Comparison of ENCODE assay signal across 19 cellular contexts in the genomic region with DNA sequence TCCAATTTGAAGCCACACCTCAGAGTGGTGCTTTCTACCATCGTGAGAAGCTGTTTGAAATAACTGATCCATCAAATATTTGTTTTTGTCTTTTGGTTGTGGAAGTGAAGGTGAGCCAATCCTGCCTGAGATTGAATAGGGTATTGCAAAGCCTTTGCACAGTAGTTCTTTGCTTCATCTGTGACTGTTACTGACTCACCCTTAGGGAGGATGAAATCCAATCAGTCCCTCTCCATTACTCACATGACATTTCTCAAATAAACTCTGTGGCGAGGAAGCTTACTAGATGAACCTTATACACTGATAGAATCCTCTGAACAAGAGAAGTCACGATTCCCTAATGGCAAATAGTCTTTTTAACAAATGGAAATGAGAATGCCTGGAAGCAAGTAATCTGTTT. TPM values are rescaled to one million over a fixed set of nuclear protein-coding genes. Genes with fewer than 3 reads are reported as not detected.
DNase-seq lines count a peak whose midpoint lies in the region; ATAC-seq, FAIRE-seq and TF ChIP-seq lines count a peak whose summit lies in the region.
"Had no signal": no experiment of that assay in that cellular context is flagged by ENCODE, and none has a peak within 500 bp of the region (broad histone marks: within the 10 kb centered on the region; RNA-seq: fewer than 3 reads in every experiment).

No MANE protein-coding gene starts in this region.

- no peak for FAIRE-seq in HepG2 (lab: Jason Lieb, UNC)
- FAIRE-seq: A204.1, colon had no signal

- H3K36me3 ChIP-seq in HepG2 (replicated peaks in 1 of 2; ENCODE audit: control insufficient read depth in 1 of 2, insufficient read depth in 2 of 2, low read length in 2 of 2): no peaks in the 10 kb centered on the region
- H3K36me3 ChIP-seq in right lobe of liver: no peaks in the 10 kb centered on the region
- no peaks in the 10 kb centered on the region for H3K36me3 ChIP-seq in RWPE2 (ENCODE audit: low read depth)
- H3K36me3 ChIP-seq in CD8-positive, alpha-beta memory T cell (ENCODE audit: insufficient read depth, low read length): no peaks in the 10 kb centered on the region
- H3K36me3 ChIP-seq: neutrophil had no signal

- no peak overlapping the region for H2AFZ ChIP-seq in HepG2 (ENCODE audit: low read length)

- H3K27me3 Mint-ChIP-seq in CD8-positive, alpha-beta memory T cell: peaks cover 16 to 68% of the 10 kb centered on the region in 2 donors

- H3K79me2 ChIP-seq in HepG2 (ENCODE audit: insufficient read depth, low read length): no peaks in the 10 kb centered on the region

- intact Hi-C loops in HepG2 (cut with micrococcal nuclease; ENCODE audit: unreplicated experiment): no loop called here
- intact Hi-C loops in right lobe of liver (cut with DNase I): no loop called here

- ATAC-seq in HepG2 (no peak), right lobe of liver (no peak), RWPE2 (ENCODE audit: low read depth) (peak; percentile 96), GM21390 (IDR thresholded peaks at IDR 0.05; ENCODE audit: unreplicated experiment) (no peak)
- ATAC-seq: stimulated activated naive CD8-positive, alpha-beta T cell treated with anti-CD3 and anti-CD28 coated beads, Interleukin-15, amount 100 ng/mL, for 72 hours; T-cell had no signal

- TF ChIP-seq POLR2A in HepG2 (IDR thresholded peaks at IDR 0.05; ENCODE audit: insufficient read depth in 1 of 2, low read depth in 2 of 2, low read length in 2 of 2) (no peak), right lobe of liver (IDR thresholded peaks at IDR 0.05) (no peak)

- TF ChIP-seq RAD21 in HepG2 (CRISPR knock-in tag; IDR thresholded peaks at IDR 0.05): no peak

- DNase-seq in HepG2 (ENCODE audit: low spot score): peak; percentile 3
- no peak for DNase-seq in right lobe of liver
- DNase-seq in RWPE2 (ENCODE audit: low spot score): no peak
- peak; percentile 66 for DNase-seq in fibroblast of mammary gland (ENCODE audit: low read depth)
- no peak for DNase-seq in CD8-positive, alpha-beta memory T cell
- no peak for DNase-seq in NCI-H2196 (lab: John Stamatoyannopoulos, UW; ENCODE audit: unreplicated experiment)
- no peak for DNase-seq in NCI-H1930 (lab: John Stamatoyannopoulos, UW)
- DNase-seq: erythroblast; mesendoderm; NCI-H2171; stimulated activated naive CD8-positive, alpha-beta T cell treated with anti-CD3 and anti-CD28 coated beads, Interleukin-15, amount 100 ng/mL, for 72 hours; T-cell had no signal

- POLR2A ChIA-PET in HepG2 (lab: Yijun Ruan, JAX): no interaction called here
- POLR2A ChIA-PET in CD8-positive, alpha-beta memory T cell (lab: Charles Lee): no interaction called here

- H3K4me3 Mint-ChIP-seq in CD8-positive, alpha-beta memory T cell: no peak overlapping the region
- H3K4me3 Mint-ChIP-seq: activated naive CD8-positive, alpha-beta T cell; stimulated activated naive CD8-positive, alpha-beta T cell treated with anti-CD3 and anti-CD28 coated beads, Interleukin-15, amount 100 ng/mL, for 72 hours; T-cell had no signal

- H3K27ac Mint-ChIP-seq in CD8-positive, alpha-beta memory T cell: no peak overlapping the region
- H3K27ac Mint-ChIP-seq: activated naive CD8-positive, alpha-beta T cell; stimulated activated naive CD8-positive, alpha-beta T cell treated with anti-CD3 and anti-CD28 coated beads, Interleukin-15, amount 100 ng/mL, for 72 hours; T-cell had no signal

- H3K27ac ChIP-seq in HepG2 (ENCODE audit: extremely low read length, insufficient read depth, low read length) (no peak overlapping the region), right lobe of liver (no peak overlapping the region), RWPE2 (ENCODE audit: poor library complexity, severe bottlenecking) (no peak overlapping the region)
- no peak overlapping the region for H3K27ac ChIP-seq in CD8-positive, alpha-beta memory T cell (ENCODE audit: low read depth, low read length)
- H3K27ac ChIP-seq: HL-60, neutrophil had no signal

- H3K4me3 ChIP-seq in HepG2 (replicated peaks in 1 of 3; ENCODE audit: insufficient read depth in 1 of 3, low read depth in 2 of 3, low read length in 3 of 3): no peak overlapping the region
- no peak overlapping the region for H3K4me3 ChIP-seq in right lobe of liver
- H3K4me3 ChIP-seq in RWPE2 (ENCODE audit: severe bottlenecking): no peak overlapping the region
- no peak overlapping the region for H3K4me3 ChIP-seq in fibroblast of mammary gland (ENCODE audit: control insufficient read depth, low read depth, low read length)
- no peak overlapping the region for H3K4me3 ChIP-seq in CD8-positive, alpha-beta memory T cell (ENCODE audit: low read length)

- H3K9me3 Mint-ChIP-seq in CD8-positive, alpha-beta memory T cell: no peaks in the 10 kb centered on the region
- H3K9me3 Mint-ChIP-seq: stimulated activated naive CD8-positive, alpha-beta T cell treated with anti-CD3 and anti-CD28 coated beads, Interleukin-15, amount 100 ng/mL, for 72 hours; T-cell had no signal

- BruUV-seq in HepG2 (replicated peaks; lab: Mats Ljungman, UMichigan): no TSS peak

- no peaks in the 10 kb centered on the region for H4K20me1 ChIP-seq in HepG2 (ENCODE audit: insufficient read depth, low read length)

- in situ Hi-C loops in HepG2 (cut with HindIII; ENCODE audit: extremely low pct_ligation_motif_present, low pct_unique_long_range_greater_than_20kb): no loop called here

- no peak for TF ChIP-seq EP300 in HepG2 (IDR thresholded peaks at IDR 0.05; ENCODE audit: low read depth in 2 of 2, low read length in 2 of 2)
- TF ChIP-seq EP300 in HepG2 (CRISPR knock-in tag; IDR thresholded peaks at IDR 0.05; ENCODE audit: borderline replicate concordance): no peak

- 2% methylated on average over 3 of the region's 3 CpGs for WGBS in HepG2 (ENCODE audit: low lambda C conversion rate)
- WGBS in right lobe of liver (ENCODE audit: insufficient coverage, low coverage, low lambda C conversion rate, missing lambda C conversion rate): 23% methylated on average over 3 of the region's 3 CpGs

- 0 out of 5 replicates have a peak, but pooled peaks cover 0 to 4% of the 10 kb centered on the region in 2 experiments for H3K27me3 ChIP-seq in HepG2 (ENCODE audit: control insufficient read depth in 1 of 2, insufficient read depth in 2 of 2, low read length in 2 of 2)
- H3K27me3 ChIP-seq in right lobe of liver: no peaks in the 10 kb centered on the region
- H3K27me3 ChIP-seq in RWPE2 (ENCODE audit: insufficient read depth, poor library complexity, severe bottlenecking): peaks cover 5% of the 10 kb centered on the region
- peaks cover 10% of the 10 kb centered on the region for H3K27me3 ChIP-seq in CD8-positive, alpha-beta memory T cell (ENCODE audit: insufficient read depth, low read length, poor library complexity, severe bottlenecking)

- CTCF ChIA-PET in HepG2 (lab: Yijun Ruan, JAX; ENCODE audit: low intra/inter-chr PET ratio, low total read pairs): no interaction called here
- CTCF ChIA-PET in CD8-positive, alpha-beta memory T cell (lab: Charles Lee): no interaction called here

- H3K4me1 ChIP-seq in HepG2 (ENCODE audit: insufficient read depth, low read length): no peaks in the 10 kb centered on the region
- H3K4me1 ChIP-seq in right lobe of liver: no peaks in the 10 kb centered on the region
- H3K4me1 ChIP-seq in RWPE2 (ENCODE audit: insufficient read depth, poor library complexity, severe bottlenecking): peaks cover 6% of the 10 kb centered on the region
- H3K4me1 ChIP-seq in CD8-positive, alpha-beta memory T cell (ENCODE audit: insufficient read depth, low read length): no peaks in the 10 kb centered on the region

- H3K4me1 Mint-ChIP-seq in CD8-positive, alpha-beta memory T cell: no peaks in the 10 kb centered on the region
- H3K4me1 Mint-ChIP-seq: stimulated activated naive CD8-positive, alpha-beta T cell treated with anti-CD3 and anti-CD28 coated beads, Interleukin-15, amount 100 ng/mL, for 72 hours; T-cell had no signal

- no peak overlapping the region for H3K9ac ChIP-seq in HepG2 (ENCODE audit: insufficient read depth, low read depth, low read length)

- H3K36me3 Mint-ChIP-seq in CD8-positive, alpha-beta memory T cell: no peaks in the 10 kb centered on the region
- H3K36me3 Mint-ChIP-seq: activated naive CD8-positive, alpha-beta T cell; T-cell had no signal

- TF ChIP-seq CTCF in HepG2 (CRISPR knock-in tag; IDR thresholded peaks at IDR 0.05) (no peak), right lobe of liver (IDR thresholded peaks at IDR 0.05) (no peak), RWPE2 (IDR thresholded peaks at IDR 0.05; ENCODE audit: poor library complexity, severe bottlenecking) (no peak), fibroblast of mammary gland (conservative IDR thresholded peaks at IDR 0.05; ENCODE audit: control insufficient read depth, insufficient read depth, low read depth, low read length) (no peak)

- H3K9me3 ChIP-seq in HepG2 (ENCODE audit: low read length): no peaks in the 10 kb centered on the region
- no peaks in the 10 kb centered on the region for H3K9me3 ChIP-seq in right lobe of liver
- H3K9me3 ChIP-seq in RWPE2 (ENCODE audit: severe bottlenecking): no peaks in the 10 kb centered on the region
- no peaks in the 10 kb centered on the region for H3K9me3 ChIP-seq in CD8-positive, alpha-beta memory T cell (ENCODE audit: low read length)
- H3K9me3 ChIP-seq: neutrophil had no signal

- no peak overlapping the region for H3K4me2 ChIP-seq in HepG2 (ENCODE audit: low read depth, low read length)

RNA-seq across cellular contexts. Expression of a gene that starts 31.9 kb away (rescaled TPM):
- total RNA-seq in HepG2 (2016; rRNA removed; fragmentation: Illumina TruSeq; extraction: Trizol) (not detected in 2 replicates), right lobe of liver (not detected)
- total RNA-seq in HepG2 (2016; cell fraction: cytosol; rRNA removed; fragmentation: Illumina TruSeq; extraction: Trizol; ENCODE audit: low read depth): not detected in 2 replicates
- not detected in 2 replicates for total RNA-seq in HepG2 (2016; cell fraction: insoluble cytoplasmic fraction; rRNA removed; fragmentation: Illumina TruSeq; extraction: Trizol)
- not detected in 2 replicates for total RNA-seq in HepG2 (2016; cell fraction: membrane; rRNA removed; fragmentation: Illumina TruSeq; extraction: Trizol)
- not detected in 2 replicates for total RNA-seq in HepG2 (2016; cell fraction: nucleus; rRNA removed; fragmentation: Illumina TruSeq; extraction: Trizol)
- polyA plus RNA-seq in HepG2 (2011; rRNA removed): not detected in 2 replicates
- not detected in 2 replicates for polyA plus RNA-seq in HepG2 (2011; cell fraction: cytosol; rRNA removed)
- not detected in 2 replicates for polyA plus RNA-seq in HepG2 (2011; cell fraction: nucleus; rRNA removed)
- not detected in 2 replicates for polyA plus RNA-seq in HepG2 (2012)
- not detected in 2 replicates for polyA plus RNA-seq in HepG2 (2016; cell fraction: cytosol; fragmentation: Illumina TruSeq; extraction: Trizol; ENCODE audit: low read depth)
- polyA plus RNA-seq in HepG2 (2016; cell fraction: insoluble cytoplasmic fraction; fragmentation: Illumina TruSeq; extraction: Trizol; ENCODE audit: low read depth): not detected in 2 replicates
- not detected in 2 replicates for polyA plus RNA-seq in HepG2 (2016; cell fraction: membrane; fragmentation: Illumina TruSeq; extraction: Trizol; ENCODE audit: low read depth)
- not detected in 2 replicates for polyA plus RNA-seq in HepG2 (2016; cell fraction: nucleus; fragmentation: Illumina TruSeq; extraction: Trizol; ENCODE audit: insufficient read depth, low read depth)
- polyA minus RNA-seq in HepG2 (2011; rRNA and poly(A)+ RNA removed; ENCODE audit: low replicate concordance): 0.28 TPM in 1 of 2 replicates, not detected in the other
- polyA minus RNA-seq in HepG2 (2011; cell fraction: cytosol; rRNA and poly(A)+ RNA removed): not detected in 2 replicates
- not detected in 2 replicates for polyA minus RNA-seq in HepG2 (2011; cell fraction: nucleus; rRNA and poly(A)+ RNA removed)
- total RNA-seq in CD8-positive, alpha-beta memory T cell: under 1 TPM in 1 of 2 experiments, not detected in 1; 0.11 TPM
- not detected for polyA plus RNA-seq in CD8-positive, alpha-beta memory T cell
- total RNA-seq: skeletal muscle tissue had no signal

RNA-seq across cellular contexts. Expression of a gene that starts 37.8 kb away (rescaled TPM):
- total RNA-seq in HepG2 (2016; rRNA removed; fragmentation: Illumina TruSeq; extraction: Trizol) (20.4 and 21.3 TPM in 2 replicates), right lobe of liver (10 to 100 TPM in 5 of 6 experiments, 1 to 10 TPM in 1; 9.0 to 19.1 (median 11.5) TPM)
- total RNA-seq in HepG2 (2016; cell fraction: cytosol; rRNA removed; fragmentation: Illumina TruSeq; extraction: Trizol; ENCODE audit: low read depth): 11.4 and 14.2 TPM in 2 replicates
- total RNA-seq in HepG2 (2016; cell fraction: insoluble cytoplasmic fraction; rRNA removed; fragmentation: Illumina TruSeq; extraction: Trizol): 18.2 and 20.6 TPM in 2 replicates
- total RNA-seq in HepG2 (2016; cell fraction: membrane; rRNA removed; fragmentation: Illumina TruSeq; extraction: Trizol): 10.5 and 11.0 TPM in 2 replicates
- 44.2 and 44.6 TPM in 2 replicates for total RNA-seq in HepG2 (2016; cell fraction: nucleus; rRNA removed; fragmentation: Illumina TruSeq; extraction: Trizol)
- 10.3 and 11.4 TPM in 2 replicates for polyA plus RNA-seq in HepG2 (2011; rRNA removed)
- 2.3 and 3.1 TPM in 2 replicates for polyA plus RNA-seq in HepG2 (2011; cell fraction: cytosol; rRNA removed)
- polyA plus RNA-seq in HepG2 (2011; cell fraction: nucleus; rRNA removed): 11.7 and 13.9 TPM in 2 replicates
- polyA plus RNA-seq in HepG2 (2012): 8.2 and 8.5 TPM in 2 replicates
- 0.92 and 1.0 TPM in 2 replicates for polyA plus RNA-seq in HepG2 (2016; cell fraction: cytosol; fragmentation: Illumina TruSeq; extraction: Trizol; ENCODE audit: low read depth)
- 10.4 and 12.3 TPM in 2 replicates for polyA plus RNA-seq in HepG2 (2016; cell fraction: insoluble cytoplasmic fraction; fragmentation: Illumina TruSeq; extraction: Trizol; ENCODE audit: low read depth)
- 1.7 and 1.9 TPM in 2 replicates for polyA plus RNA-seq in HepG2 (2016; cell fraction: membrane; fragmentation: Illumina TruSeq; extraction: Trizol; ENCODE audit: low read depth)
- polyA plus RNA-seq in HepG2 (2016; cell fraction: nucleus; fragmentation: Illumina TruSeq; extraction: Trizol; ENCODE audit: insufficient read depth, low read depth): 16.8 and 17.4 TPM in 2 replicates
- 12.8 and 25.8 TPM in 2 replicates for polyA minus RNA-seq in HepG2 (2011; rRNA and poly(A)+ RNA removed; ENCODE audit: low replicate concordance)
- 5.2 and 13.8 TPM in 2 replicates for polyA minus RNA-seq in HepG2 (2011; cell fraction: cytosol; rRNA and poly(A)+ RNA removed)
- 56.5 and 65.9 TPM in 2 replicates for polyA minus RNA-seq in HepG2 (2011; cell fraction: nucleus; rRNA and poly(A)+ RNA removed)
- total RNA-seq in CD8-positive, alpha-beta memory T cell: 10 to 100 TPM; 22.8 to 28.2 TPM
- 14.9 TPM for polyA plus RNA-seq in CD8-positive, alpha-beta memory T cell

RNA-seq across cellular contexts. Expression of a gene that starts 46.2 kb away (rescaled TPM):
- total RNA-seq in HepG2 (2016; rRNA removed; fragmentation: Illumina TruSeq; extraction: Trizol): not detected in 2 replicates
- total RNA-seq in HepG2 (2016; cell fraction: cytosol; rRNA removed; fragmentation: Illumina TruSeq; extraction: Trizol; ENCODE audit: low read depth): not detected in 2 replicates
- not detected in 2 replicates for total RNA-seq in HepG2 (2016; cell fraction: insoluble cytoplasmic fraction; rRNA removed; fragmentation: Illumina TruSeq; extraction: Trizol)
- not detected in 2 replicates for total RNA-seq in HepG2 (2016; cell fraction: membrane; rRNA removed; fragmentation: Illumina TruSeq; extraction: Trizol)
- total RNA-seq in HepG2 (2016; cell fraction: nucleus; rRNA removed; fragmentation: Illumina TruSeq; extraction: Trizol): not detected in 2 replicates
- not detected in 2 replicates for polyA plus RNA-seq in HepG2 (2011; rRNA removed)
- polyA plus RNA-seq in HepG2 (2011; cell fraction: cytosol; rRNA removed): not detected in 2 replicates
- polyA plus RNA-seq in HepG2 (2011; cell fraction: nucleus; rRNA removed): 0.10 TPM in 1 of 2 replicates, not detected in the other
- polyA plus RNA-seq in HepG2 (2012): not detected in 2 replicates
- not detected in 2 replicates for polyA plus RNA-seq in HepG2 (2016; cell fraction: cytosol; fragmentation: Illumina TruSeq; extraction: Trizol; ENCODE audit: low read depth)
- polyA plus RNA-seq in HepG2 (2016; cell fraction: insoluble cytoplasmic fraction; fragmentation: Illumina TruSeq; extraction: Trizol; ENCODE audit: low read depth): not detected in 2 replicates
- not detected in 2 replicates for polyA plus RNA-seq in HepG2 (2016; cell fraction: membrane; fragmentation: Illumina TruSeq; extraction: Trizol; ENCODE audit: low read depth)
- not detected in 2 replicates for polyA plus RNA-seq in HepG2 (2016; cell fraction: nucleus; fragmentation: Illumina TruSeq; extraction: Trizol; ENCODE audit: insufficient read depth, low read depth)
- 0.68 TPM in 1 of 2 replicates, not detected in the other for polyA minus RNA-seq in HepG2 (2011; rRNA and poly(A)+ RNA removed; ENCODE audit: low replicate concordance)
- polyA minus RNA-seq in HepG2 (2011; cell fraction: cytosol; rRNA and poly(A)+ RNA removed): not detected in 2 replicates
- polyA minus RNA-seq in HepG2 (2011; cell fraction: nucleus; rRNA and poly(A)+ RNA removed): not detected in 2 replicates
- total RNA-seq in right lobe of liver: 1 to 10 TPM in 5 of 6 experiments, under 1 TPM in 1; 0.64 to 5.1 (median 3.1) TPM
- total RNA-seq in CD8-positive, alpha-beta memory T cell: 1 to 10 TPM; 6.4 to 9.5 TPM
- 45.7 TPM for polyA plus RNA-seq in CD8-positive, alpha-beta memory T cell

Comparison
In these comparisons a context has a peak if more than half of its experiments do, and no peak if none do; other contexts are left out.
1. DNase-seq: peak in HepG2 (single experiment) and fibroblast of mammary gland (single experiment); none in right lobe of liver (0 of 3), RWPE2 (single experiment), CD8-positive, alpha-beta memory T cell (0 of 5), NCI-H2196 (single experiment) and NCI-H1930 (0 of 2).